Comparison of ENCODE assay signal across 15 cellular contexts in genomic region chr2:68739261-68740183, GRCh38. TPM values are rescaled to one million over a fixed set of nuclear protein-coding genes. Genes with fewer than 3 reads are reported as not detected.
DNase-seq lines count a peak whose midpoint lies in the region; ATAC-seq and TF ChIP-seq lines count a peak whose summit lies in the region.
"Had no signal": no experiment of that assay in that cellular context is flagged by ENCODE, and none has a peak within 500 bp of the region (broad histone marks: within the 10 kb centered on the region; RNA-seq: fewer than 3 reads in every experiment).

No MANE protein-coding gene starts in this region.

- H3K27ac Mint-ChIP-seq in stimulated activated naive CD8-positive, alpha-beta T cell treated with anti-CD3 and anti-CD28 coated beads, Interleukin-15, Interleukin-2, amounts not matched to agents 100 ng/mL and 50 ng/mL, for 24 hours = peak overlapping the region; percentile 93
- H3K27ac Mint-ChIP-seq in stimulated activated naive CD8-positive, alpha-beta T cell treated with anti-CD3 and anti-CD28 coated beads, Interleukin-15, amount 100 ng/mL, for 72 hours = peak overlapping the region in 1 of 2 donors; percentile 87

- peaks cover 49% of the 10 kb centered on the region for H3K36me3 ChIP-seq in OCI-LY3 (replicated peaks; ENCODE audit: low read depth, low read length)
- H3K36me3 ChIP-seq in upper lobe of right lung = no peaks in the 10 kb centered on the region
- no peaks in the 10 kb centered on the region for H3K36me3 ChIP-seq in ovary
- H3K36me3 ChIP-seq in osteoblast (ENCODE audit: insufficient read depth, low read length) = no peaks in the 10 kb centered on the region

- intact Hi-C loops in upper lobe of right lung (cut with DNase I) = no loop called here
- intact Hi-C loops in ovary (cut with DNase I) = loop anchor here in 2 of 4 donors (10.0 kb wide), 2 partner anchors 165 to 175 kb away; no protein-coding TSS in a partner anchor

- H3K4me1 ChIP-seq in OCI-LY3 (ENCODE audit: low read length) = peaks cover 82% of the 10 kb centered on the region
- peaks cover 39% of the 10 kb centered on the region for H3K4me1 ChIP-seq in upper lobe of right lung
- no peaks in the 10 kb centered on the region for H3K4me1 ChIP-seq in ovary (ENCODE audit: insufficient read depth)
- H3K4me1 ChIP-seq in osteoblast (ENCODE audit: insufficient read depth, low read length) = no peaks in the 10 kb centered on the region

- WGBS in ovary, 3 donors = 92 to 95% (median 93%) methylated on average over 6 of the region's 6 CpGs

- no peak for TF ChIP-seq POLR2A in ovary (IDR thresholded peaks at IDR 0.05)

- H4K20me1 ChIP-seq in OCI-LY3 (ENCODE audit: insufficient read depth, low read length) (peaks cover 29% of the 10 kb centered on the region), osteoblast (ENCODE audit: insufficient read depth, low read length) (no peaks in the 10 kb centered on the region)

- H3K9me3 Mint-ChIP-seq in stimulated activated naive CD8-positive, alpha-beta T cell treated with anti-CD3 and anti-CD28 coated beads, Interleukin-15, Interleukin-2, amounts not matched to agents 100 ng/mL and 50 ng/mL, for 24 hours = no peaks in the 10 kb centered on the region
- H3K9me3 Mint-ChIP-seq in stimulated activated naive CD8-positive, alpha-beta T cell treated with anti-CD3 and anti-CD28 coated beads, Interleukin-15, amount 100 ng/mL, for 72 hours = no peaks in the 10 kb centered on the region
- H3K9me3 Mint-ChIP-seq: immature natural killer cell, neural crest cell had no signal

- H3K36me3 Mint-ChIP-seq in stimulated activated naive CD8-positive, alpha-beta T cell treated with anti-CD3 and anti-CD28 coated beads, Interleukin-15, Interleukin-2, amounts not matched to agents 100 ng/mL and 50 ng/mL, for 24 hours (ENCODE audit: low read depth) = peaks cover 58% of the 10 kb centered on the region

- H3K4me3 ChIP-seq in OCI-LY3 (ENCODE audit: low read length) (peak overlapping the region; percentile 88), upper lobe of right lung (no peak overlapping the region), ovary (no peak overlapping the region), osteoblast (ENCODE audit: insufficient read depth, low read length) (no peak overlapping the region)

- no peaks in the 10 kb centered on the region for H3K27me3 Mint-ChIP-seq in stimulated activated naive CD8-positive, alpha-beta T cell treated with anti-CD3 and anti-CD28 coated beads, Interleukin-15, Interleukin-2, amounts not matched to agents 100 ng/mL and 50 ng/mL, for 24 hours
- no peaks in the 10 kb centered on the region for H3K27me3 Mint-ChIP-seq in stimulated activated naive CD8-positive, alpha-beta T cell treated with anti-CD3 and anti-CD28 coated beads, Interleukin-15, amount 100 ng/mL, for 72 hours

- no peak for DNase-seq in stimulated activated naive CD8-positive, alpha-beta T cell treated with anti-CD3 and anti-CD28 coated beads, Interleukin-15, amount 100 ng/mL, for 72 hours
- DNase-seq in upper lobe of right lung (no peak), ovary (no peak), osteoblast (ENCODE audit: insufficient read length, low spot score, missing footprints) (no peak), superior temporal gyrus (ENCODE audit: extremely low spot score) (no peak)
- DNase-seq: activated gamma-delta T cell treated with Interleukin-2 at 50 U/mL for 16 hours, cerebellar nuclear complex, immature natural killer cell had no signal

- no peaks in the 10 kb centered on the region for H3K9me3 ChIP-seq in OCI-LY3 (ENCODE audit: insufficient read depth, low read length)
- no peaks in the 10 kb centered on the region for H3K9me3 ChIP-seq in upper lobe of right lung
- no peaks in the 10 kb centered on the region for H3K9me3 ChIP-seq in ovary
- H3K9me3 ChIP-seq in osteoblast (ENCODE audit: low read depth, low read length) = no peaks in the 10 kb centered on the region

- no peak overlapping the region for H3K4me3 Mint-ChIP-seq in stimulated activated naive CD8-positive, alpha-beta T cell treated with anti-CD3 and anti-CD28 coated beads, Interleukin-15, Interleukin-2, amounts not matched to agents 100 ng/mL and 50 ng/mL, for 24 hours
- H3K4me3 Mint-ChIP-seq in stimulated activated naive CD8-positive, alpha-beta T cell treated with anti-CD3 and anti-CD28 coated beads, Interleukin-15, amount 100 ng/mL, for 72 hours = peak overlapping the region in 1 of 2 donors; percentile 72
- H3K4me3 Mint-ChIP-seq: neural crest cell had no signal

- H3K4me2 ChIP-seq in OCI-LY3 (ENCODE audit: low read length) (peak overlapping the region; percentile 94), osteoblast (ENCODE audit: insufficient read depth, low read length) (no peak overlapping the region)
- H3K4me2 ChIP-seq: KMS-11 had no signal

- H3K27ac ChIP-seq in OCI-LY3 (ENCODE audit: low read length) (peak overlapping the region; percentile 98), upper lobe of right lung (peak overlapping the region; percentile 12), ovary (no peak overlapping the region), osteoblast (ENCODE audit: low read depth, low read length) (no peak overlapping the region)
- H3K27ac ChIP-seq: C4-2B, KMS-11, RWPE1 had no signal

- H3K4me1 Mint-ChIP-seq in stimulated activated naive CD8-positive, alpha-beta T cell treated with anti-CD3 and anti-CD28 coated beads, Interleukin-15, Interleukin-2, amounts not matched to agents 100 ng/mL and 50 ng/mL, for 24 hours (ENCODE audit: low read depth) = peaks cover 69% of the 10 kb centered on the region
- peaks cover 70% of the 10 kb centered on the region for H3K4me1 Mint-ChIP-seq in stimulated activated naive CD8-positive, alpha-beta T cell treated with anti-CD3 and anti-CD28 coated beads, Interleukin-15, amount 100 ng/mL, for 72 hours

- ATAC-seq in stimulated activated naive CD8-positive, alpha-beta T cell treated with anti-CD3 and anti-CD28 coated beads, Interleukin-15, amount 100 ng/mL, for 72 hours = no peak
- ATAC-seq in esophagus mucosa (peak; percentile 27), upper lobe of right lung (no peak)

- H3K27me3 ChIP-seq in OCI-LY3 (ENCODE audit: low read depth, low read length) (no peaks in the 10 kb centered on the region), upper lobe of right lung (no peaks in the 10 kb centered on the region), ovary (no peaks in the 10 kb centered on the region), osteoblast (ENCODE audit: insufficient read depth, low read length) (peaks cover 35% of the 10 kb centered on the region)

- peak overlapping the region; percentile 96 for H3K9ac ChIP-seq in OCI-LY3 (ENCODE audit: low read length)
- H3K9ac ChIP-seq: KMS-11 had no signal

- H2AFZ ChIP-seq in OCI-LY3 (ENCODE audit: low read depth, low read length) (no peak overlapping the region), osteoblast (ENCODE audit: low read length) (no peak overlapping the region)

- peaks cover 99% of the 10 kb centered on the region for H3K79me2 ChIP-seq in OCI-LY3 (ENCODE audit: low read length)
- no peaks in the 10 kb centered on the region for H3K79me2 ChIP-seq in osteoblast (ENCODE audit: insufficient read depth, low read length)

- TF ChIP-seq CTCF in OCI-LY3 (IDR thresholded peaks at IDR 0.05; ENCODE audit: low read depth, low read length) = no peak
- TF ChIP-seq CTCF in upper lobe of right lung (IDR thresholded peaks at IDR 0.05) = no peak
- no peak for TF ChIP-seq CTCF in ovary (IDR thresholded peaks at IDR 0.05)
- no peak for TF ChIP-seq CTCF in osteoblast (IDR thresholded peaks at IDR 0.05; ENCODE audit: extremely low read depth, low read depth, low read length)

- TF ChIP-seq EP300 in ovary (IDR thresholded peaks at IDR 0.05) = no peak

RNA-seq across cellular contexts. Expression of gene ARHGAP25, which starts 4.9 kb away (rescaled TPM):
- 3.1 TPM for total RNA-seq in esophagus mucosa
- total RNA-seq in upper lobe of right lung = 31.8 TPM
- 10 to 100 TPM in 4 of 7 donors, 1 to 10 TPM in 3; 8.5 to 15.6 (median 12.4) TPM for total RNA-seq in ovary
- 10 to 100 TPM; 13.7 to 30.5 TPM for polyA plus RNA-seq in ovary
- under 0.01 and 0.29 TPM in 2 replicates for total RNA-seq in osteoblast

Comparison
In these comparisons a context has a peak if more than half of its experiments do, and no peak if none do; other contexts are left out.
1. H3K27ac ChIP-seq: peak in OCI-LY3 (single experiment) and upper lobe of right lung (single experiment); none in ovary (0 of 2) and osteoblast (single experiment).